ENCODE assay signal across 29 cellular contexts in the genomic region with DNA sequence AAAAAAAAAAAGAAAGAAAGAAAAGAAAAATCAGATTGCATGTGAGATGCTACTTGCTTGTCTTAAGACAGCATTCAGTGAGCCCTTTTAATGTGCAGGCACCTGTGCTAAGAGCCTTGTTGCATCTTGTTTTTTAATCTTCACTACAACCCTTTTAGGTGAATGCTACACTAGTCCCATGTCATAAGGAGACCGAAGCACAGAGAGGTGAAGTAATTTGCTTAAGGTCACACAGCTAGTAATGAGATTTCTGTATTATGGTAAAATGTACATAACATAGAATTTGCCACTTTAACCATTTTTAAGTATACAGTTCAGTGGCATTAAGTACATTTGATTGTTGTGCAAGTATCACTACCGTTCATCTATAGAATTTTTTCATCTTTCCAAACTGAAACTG.
"Had no signal": no experiment of that assay in that cellular context is flagged by ENCODE, and none has a peak within 500 bp of the region (broad histone marks: within the 10 kb centered on the region; RNA-seq: fewer than 3 reads in every experiment).

No MANE protein-coding gene starts in this region.

- DNase-seq: natural killer cell; occipital lobe; ovary; posterior cingulate gyrus; psoas muscle; right cardiac atrium; right lobe of liver; sigmoid colon; small intestine; stimulated activated CD4-positive, alpha-beta T cell treated with anti-CD3 and anti-CD28 coated beads, Interleukin-15, amount 100 ng/mL, for 24 hours; stimulated activated CD4-positive, alpha-beta T cell treated with anti-CD3 and anti-CD28 coated beads, Interleukin-2, amount 100 ng/mL, for 24 hours; stimulated activated CD4-positive, alpha-beta T cell treated with anti-CD3 and anti-CD28 coated beads, Interleukin-2, amount 100 ng/mL, for 48 hours; stimulated activated CD4-positive, alpha-beta T cell treated with anti-CD3 and anti-CD28 coated beads, Interleukin-4, amount 100 ng/mL, for 24 hours; stimulated activated naive CD4-positive, alpha-beta T cell; stimulated activated naive CD8-positive, alpha-beta T cell treated with anti-CD3 and anti-CD28 coated beads, Interleukin-15, amount 100 ng/mL, for 72 hours; stimulated activated naive CD8-positive, alpha-beta T cell treated with anti-CD3 and anti-CD28 coated beads, Interleukin-15, Interleukin-2, amounts not matched to agents 100 U/mL and 50 U/mL, for 24 hours; substantia nigra; testis; tibial artery; transverse colon; upper lobe of right lung; uterus had no signal

- H3K36me3 ChIP-seq: neural progenitor cell, ovary, right lobe of liver, sigmoid colon, tibial artery, transverse colon, upper lobe of right lung, uterus had no signal

- H3K27ac Mint-ChIP-seq: natural killer cell; nephron; neural progenitor cell; progenitor cell of endocrine pancreas; stimulated activated effector memory CD8-positive, alpha-beta T cell treated with anti-CD3 and anti-CD28 coated beads, Interleukin-12 subunit alpha, Interleukin-12 subunit beta, amount 100 ng/mL, for 72 hours; type B pancreatic cell had no signal

- H3K9me3 Mint-ChIP-seq: natural killer cell; nephron; neural progenitor cell; stimulated activated effector memory CD8-positive, alpha-beta T cell treated with anti-CD3 and anti-CD28 coated beads, Interleukin-12 subunit alpha, Interleukin-12 subunit beta, amount 100 ng/mL, for 72 hours; stimulated activated naive CD8-positive, alpha-beta T cell treated with anti-CD3 and anti-CD28 coated beads, Interleukin-15, amount 100 ng/mL, for 72 hours; type B pancreatic cell had no signal

- H3K4me3 Mint-ChIP-seq: natural killer cell; nephron; neural progenitor cell; stimulated activated effector memory CD8-positive, alpha-beta T cell treated with anti-CD3 and anti-CD28 coated beads, Interleukin-12 subunit alpha, Interleukin-12 subunit beta, amount 100 ng/mL, for 72 hours; stimulated activated naive CD8-positive, alpha-beta T cell treated with anti-CD3 and anti-CD28 coated beads, Interleukin-15, amount 100 ng/mL, for 72 hours; type B pancreatic cell had no signal

- H3K4me3 ChIP-seq: neural progenitor cell, ovary, psoas muscle, right lobe of liver, sigmoid colon, suprapubic skin, testis, tibial artery, transverse colon, upper lobe of right lung, uterus had no signal

- H3K4me1 Mint-ChIP-seq: natural killer cell; stimulated activated effector memory CD8-positive, alpha-beta T cell treated with anti-CD3 and anti-CD28 coated beads, Interleukin-12 subunit alpha, Interleukin-12 subunit beta, amount 100 ng/mL, for 72 hours had no signal

- ATAC-seq: natural killer cell; psoas muscle; right cardiac atrium; right lobe of liver; stimulated activated effector memory CD8-positive, alpha-beta T cell treated with anti-CD3 and anti-CD28 coated beads, Interleukin-12 subunit alpha, Interleukin-12 subunit beta, amount 100 ng/mL, for 72 hours; stimulated activated naive CD8-positive, alpha-beta T cell treated with anti-CD3 and anti-CD28 coated beads, Interleukin-15, amount 100 ng/mL, for 72 hours; stimulated activated naive CD8-positive, alpha-beta T cell treated with anti-CD3 and anti-CD28 coated beads, Interleukin-15, Interleukin-2, amounts not matched to agents 100 U/mL and 50 U/mL, for 24 hours; upper lobe of right lung had no signal

- H3K4me1 ChIP-seq: parathyroid adenoma, psoas muscle, sigmoid colon, suprapubic skin, testis, tibial artery, transverse colon, upper lobe of right lung, uterus had no signal

- H3K27ac ChIP-seq: neural progenitor cell, ovary, parathyroid adenoma, psoas muscle, right lobe of liver, sigmoid colon, suprapubic skin, testis, tibial artery, transverse colon, upper lobe of right lung, uterus had no signal

- H3K27me3 Mint-ChIP-seq: stimulated activated naive CD8-positive, alpha-beta T cell treated with anti-CD3 and anti-CD28 coated beads, Interleukin-15, amount 100 ng/mL, for 72 hours; type B pancreatic cell had no signal

- H3K9me3 ChIP-seq: ovary, psoas muscle, right lobe of liver, sigmoid colon, suprapubic skin, testis, tibial artery, transverse colon, upper lobe of right lung, uterus had no signal

- H3K36me3 Mint-ChIP-seq: natural killer cell; neural progenitor cell; stimulated activated effector memory CD8-positive, alpha-beta T cell treated with anti-CD3 and anti-CD28 coated beads, Interleukin-12 subunit alpha, Interleukin-12 subunit beta, amount 100 ng/mL, for 72 hours; type B pancreatic cell had no signal
